In genomic region chr4:135256111-135256510, GRCh38 we compare ENCODE assay signal across 30 cellular contexts.
DNase-seq lines count a peak whose midpoint lies in the region; ATAC-seq and TF ChIP-seq lines count a peak whose summit lies in the region.
"Had no signal": no experiment of that assay in that cellular context is flagged by ENCODE, and none has a peak within 500 bp of the region (broad histone marks: within the 10 kb centered on the region; RNA-seq: fewer than 3 reads in every experiment).

No MANE protein-coding gene starts in this region.

- no peak overlapping the region for H4K91ac ChIP-seq in neuronal stem cell (ENCODE audit: low read depth, low read length, poor library complexity)

- H4K20me1 ChIP-seq in GM23338 (replicated peaks; ENCODE audit: insufficient read depth) (no peaks in the 10 kb centered on the region), fibroblast of lung (ENCODE audit: control insufficient read depth, extremely low read depth, insufficient read depth, low read length) (no peaks in the 10 kb centered on the region)
- H4K20me1 ChIP-seq: BLaER1 treated with 17β-estradiol and CSF1 and Interleukin-3, amounts not matched to agents 10 nM and 100 nM had no signal

- H2BK120ac ChIP-seq in neuronal stem cell (ENCODE audit: low read depth, low read length) = no peak overlapping the region

- H3K14ac ChIP-seq in neuronal stem cell (ENCODE audit: low read length) = no peak overlapping the region

- H3K9ac ChIP-seq in fibroblast of lung (ENCODE audit: insufficient read depth, low read length) (no peak overlapping the region), neuronal stem cell (ENCODE audit: low read depth, low read length, poor library complexity) (no peak overlapping the region)
- H3K9ac ChIP-seq: BLaER1 treated with 17β-estradiol and CSF1 and Interleukin-3, amounts not matched to agents 10 nM and 100 nM had no signal

- no peaks in the 10 kb centered on the region for H3K9me3 Mint-ChIP-seq in GM23338
- peaks cover 0 to 5% of the 10 kb centered on the region in 2 donors for H3K9me3 Mint-ChIP-seq in activated naive CD4-positive, alpha-beta T cell treated with anti-CD3 and anti-CD28 coated beads, Interleukin-2, amount 50 U/mL, for 72 hours
- H3K9me3 Mint-ChIP-seq: nephron; stimulated activated memory B cell treated with anti-CD40 and anti-IgM and Interleukin-4, amounts not matched to agents 10 μg/mL and 1 μg/mL and 100 μg/mL, for 72 hours had no signal

- no peak overlapping the region for H2AK5ac ChIP-seq in neuronal stem cell (ENCODE audit: low read depth, low read length)

- no peak overlapping the region for H3K4me2 ChIP-seq in GM23338
- no peak overlapping the region for H3K4me2 ChIP-seq in fibroblast of lung (ENCODE audit: extremely low read depth, insufficient read depth, low read length)
- H3K4me2 ChIP-seq in neuronal stem cell (ENCODE audit: insufficient read depth, low read length, poor library complexity, severe bottlenecking) = no peak overlapping the region
- H3K4me2 ChIP-seq: BLaER1 treated with 17β-estradiol and CSF1 and Interleukin-3, amounts not matched to agents 10 nM and 100 nM had no signal

- no peak overlapping the region for H2BK12ac ChIP-seq in neuronal stem cell (ENCODE audit: low read length)

- H3K36me3 ChIP-seq in GM23338 (ENCODE audit: insufficient read depth) = no peaks in the 10 kb centered on the region
- H3K36me3 ChIP-seq in fibroblast of lung (ENCODE audit: control insufficient read depth, insufficient read depth, low read length) = no peaks in the 10 kb centered on the region
- H3K36me3 ChIP-seq in neuronal stem cell (replicated peaks in 1 of 2; ENCODE audit: control insufficient read depth in 2 of 2, insufficient read depth in 2 of 2, low read length in 2 of 2) = no peaks in the 10 kb centered on the region
- H3K36me3 ChIP-seq: BLaER1 treated with 17β-estradiol and CSF1 and Interleukin-3, amounts not matched to agents 10 nM and 100 nM; gastroesophageal sphincter; prostate gland; vagina had no signal

- no peaks in the 10 kb centered on the region for H3K27me3 Mint-ChIP-seq in GM23338 (ENCODE audit: insufficient read depth, low read depth, poor library complexity)
- H3K27me3 Mint-ChIP-seq: activated CD8-positive, alpha-beta T cell treated with anti-CD3 and anti-CD28 coated beads for 36 hours; stimulated activated memory B cell treated with anti-CD40 and anti-IgM and Interleukin-4, amounts not matched to agents 10 μg/mL and 1 μg/mL and 100 μg/mL, for 72 hours; T-cell had no signal

- no peaks in the 10 kb centered on the region for H3K36me3 Mint-ChIP-seq in GM23338 (ENCODE audit: low read depth)
- H3K36me3 Mint-ChIP-seq in activated naive CD4-positive, alpha-beta T cell treated with anti-CD3 and anti-CD28 coated beads, Interleukin-2, amount 50 U/mL, for 72 hours = no peaks in the 10 kb centered on the region
- H3K36me3 Mint-ChIP-seq: stimulated activated memory B cell treated with anti-CD40 and anti-IgM and Interleukin-4, amounts not matched to agents 10 μg/mL and 1 μg/mL and 100 μg/mL, for 72 hours; T-cell had no signal

- no peaks in the 10 kb centered on the region for H3F3A ChIP-seq in GM23338 (replicated peaks; ENCODE audit: low read depth)

- H3K4me1 Mint-ChIP-seq in GM23338 = no peaks in the 10 kb centered on the region
- H3K4me1 Mint-ChIP-seq: nephron; stimulated activated memory B cell treated with anti-CD40 and anti-IgM and Interleukin-4, amounts not matched to agents 10 μg/mL and 1 μg/mL and 100 μg/mL, for 72 hours; T-cell had no signal

- no peak overlapping the region for H4K8ac ChIP-seq in neuronal stem cell (ENCODE audit: low read depth, low read length)

- H3K4me1 ChIP-seq in GM23338 (ENCODE audit: insufficient read depth) = no peaks in the 10 kb centered on the region
- peaks cover 3% of the 10 kb centered on the region for H3K4me1 ChIP-seq in fibroblast of lung (ENCODE audit: control insufficient read depth, extremely low read depth, insufficient read depth, low read length)
- peaks cover 0 to 1% of the 10 kb centered on the region in 2 donors for H3K4me1 ChIP-seq in neuronal stem cell (ENCODE audit: control insufficient read depth in 2 of 2, insufficient read depth in 1 of 2, low read depth in 1 of 2, low read length in 2 of 2)
- H3K4me1 ChIP-seq: BLaER1 treated with 17β-estradiol and CSF1 and Interleukin-3, amounts not matched to agents 10 nM and 100 nM; gastroesophageal sphincter; prostate gland; testis; vagina had no signal

- no peaks in the 10 kb centered on the region for H3K9me2 ChIP-seq in GM23338 (ENCODE audit: insufficient read depth)

- no peak overlapping the region for H3K18ac ChIP-seq in neuronal stem cell (ENCODE audit: low read length)

- H3K79me2 ChIP-seq in GM23338 (replicated peaks; ENCODE audit: insufficient read depth) (no peaks in the 10 kb centered on the region), fibroblast of lung (ENCODE audit: control insufficient read depth, insufficient read depth, low read length) (no peaks in the 10 kb centered on the region)

- H2BK15ac ChIP-seq in neuronal stem cell (ENCODE audit: low read length) = no peak overlapping the region

- H3K4ac ChIP-seq in neuronal stem cell (ENCODE audit: low read length) = no peak overlapping the region

- ATAC-seq in GM23338 (no peak), SK-N-SH treated with all-trans-retinoic acid at 6 μM for 48 hours (peak; percentile 71), left ventricle myocardium superior (no peak), GM18870 (IDR thresholded peaks at IDR 0.05; ENCODE audit: unreplicated experiment) (no peak)
- ATAC-seq in activated naive CD4-positive, alpha-beta T cell treated with anti-CD3 and anti-CD28 coated beads, Interleukin-2, amount 50 U/mL, for 72 hours = no peak
- ATAC-seq: activated CD8-positive, alpha-beta T cell treated with anti-CD3 and anti-CD28 coated beads for 36 hours; gastroesophageal sphincter; left colon; T-cell had no signal

- H3K4me3 Mint-ChIP-seq in GM23338 = no peak overlapping the region
- H3K4me3 Mint-ChIP-seq: activated CD8-positive, alpha-beta T cell treated with anti-CD3 and anti-CD28 coated beads for 36 hours; nephron; stimulated activated memory B cell treated with anti-CD40 and anti-IgM and Interleukin-4, amounts not matched to agents 10 μg/mL and 1 μg/mL and 100 μg/mL, for 72 hours; T-cell had no signal

- no peaks in the 10 kb centered on the region for H3K79me1 ChIP-seq in neuronal stem cell (ENCODE audit: low read depth, low read length)

- H3K27me3 ChIP-seq in GM23338 (ENCODE audit: insufficient read depth) = no peaks in the 10 kb centered on the region
- no peaks in the 10 kb centered on the region for H3K27me3 ChIP-seq in fibroblast of lung (ENCODE audit: control insufficient read depth, insufficient read depth, low read length)
- H3K27me3 ChIP-seq in neuronal stem cell (ENCODE audit: control insufficient read depth in 3 of 3, insufficient read depth in 3 of 3, low read depth in 1 of 3, low read length in 3 of 3) = no peaks in the 10 kb centered on the region
- H3K27me3 ChIP-seq: BLaER1 treated with 17β-estradiol and CSF1 and Interleukin-3, amounts not matched to agents 10 nM and 100 nM; gastroesophageal sphincter; testis; vagina had no signal

- H2BK5ac ChIP-seq in neuronal stem cell (ENCODE audit: low read length) = no peak overlapping the region

- intact Hi-C loops in left ventricle myocardium superior (cut with micrococcal nuclease) = no loop called here

- H3K27ac Mint-ChIP-seq in GM23338 = peak overlapping the region; percentile 24; the same call in 1 of the 2 replicates
- no peak overlapping the region for H3K27ac Mint-ChIP-seq in activated naive CD4-positive, alpha-beta T cell treated with anti-CD3 and anti-CD28 coated beads, Interleukin-2, amount 50 U/mL, for 72 hours
- H3K27ac Mint-ChIP-seq: activated CD8-positive, alpha-beta T cell treated with anti-CD3 and anti-CD28 coated beads for 36 hours; nephron; stimulated activated memory B cell treated with anti-CD40 and anti-IgM and Interleukin-4, amounts not matched to agents 10 μg/mL and 1 μg/mL and 100 μg/mL, for 72 hours; T-cell had no signal

- H3K4me3 ChIP-seq in GM23338 = no peak overlapping the region
- no peak overlapping the region for H3K4me3 ChIP-seq in fibroblast of lung (replicated peaks in 1 of 4; ENCODE audit: control extremely low read depth in 1 of 4, insufficient read depth in 1 of 4, low read depth in 3 of 4, low read length in 4 of 4)
- H3K4me3 ChIP-seq in neuronal stem cell (ENCODE audit: low read length in 2 of 2) = no peak overlapping the region
- H3K4me3 ChIP-seq: BLaER1 treated with 17β-estradiol and CSF1 and Interleukin-3, amounts not matched to agents 10 nM and 100 nM; gastroesophageal sphincter; prostate gland; skin epidermis; testis; vagina had no signal

- TF ChIP-seq CTCF in GM23338 (conservative IDR thresholded peaks at IDR 0.05; ENCODE audit: low read depth in 2 of 2) (no peak), fibroblast of lung (conservative IDR thresholded peaks at IDR 0.05 in 1 of 2, IDR thresholded peaks at IDR 0.05 in 1 of 2; ENCODE audit: low read depth in 1 of 2, low read length in 2 of 2) (no peak)

- H3K9me3 ChIP-seq in fibroblast of lung (ENCODE audit: control insufficient read depth, insufficient read depth, low read depth, low read length) (no peaks in the 10 kb centered on the region), neuronal stem cell (replicated peaks in 1 of 2; ENCODE audit: control insufficient read depth in 2 of 2, insufficient read depth in 1 of 2, low read depth in 1 of 2, low read length in 2 of 2) (no peaks in the 10 kb centered on the region)
- H3K9me3 ChIP-seq: BLaER1 treated with 17β-estradiol and CSF1 and Interleukin-3, amounts not matched to agents 10 nM and 100 nM; gastroesophageal sphincter; prostate gland; testis; vagina had no signal

- peak overlapping the region; percentile 53; the same call in 1 of the 2 replicates for H2AFZ ChIP-seq in GM23338
- H2AFZ ChIP-seq in fibroblast of lung (ENCODE audit: low read length) = peak overlapping the region; percentile 55
- peak overlapping the region; percentile 20 for H2AFZ ChIP-seq in neuronal stem cell (ENCODE audit: low read length)

- no peak for DNase-seq in GM23338 (ENCODE audit: low spot score)
- peak in 1 of 2 donors; percentile 75 for DNase-seq in fibroblast of lung (ENCODE audit: low read depth in 2 of 2)
- no peak for DNase-seq in neuronal stem cell (ENCODE audit: low spot score)
- no peak for DNase-seq in left ventricle myocardium superior
- DNase-seq in activated naive CD4-positive, alpha-beta T cell treated with anti-CD3 and anti-CD28 coated beads, Interleukin-2, amount 50 U/mL, for 72 hours (ENCODE audit: low spot score in 2 of 2) = no peak
- DNase-seq in medulla oblongata (ENCODE audit: extremely low spot score) = no peak
- DNase-seq: activated CD4-positive, CD25-positive, alpha-beta regulatory T cell treated with anti-CD3 and anti-CD28 coated beads, Interleukin-2, amount 50 U/mL, for 72 hours; activated CD8-positive, alpha-beta T cell treated with anti-CD3 and anti-CD28 coated beads for 36 hours; activated gamma-delta T cell; activated T-cell treated with anti-CD3 and anti-CD28 coated beads for 4 hours; central memory CD4-positive, alpha-beta T cell; effector CD4-positive, alpha-beta T cell; erythroblast; left colon; NCI-H1105; NCI-H2029 treated with DMSO at 0.1 percent for 48 hours; OCI-M1; SHP77 treated with DMSO at 0.1 percent for 48 hours; stimulated activated CD4-positive, alpha-beta T cell treated with anti-CD3 and anti-CD28 coated beads, Interleukin-2, amount 100 ng/mL, for 24 hours; T-cell; testis had no signal

- H3K27ac ChIP-seq in GM23338 (ENCODE audit: low read depth) = no peak overlapping the region
- no peak overlapping the region for H3K27ac ChIP-seq in fibroblast of lung (ENCODE audit: insufficient read depth, low read length)
- no peak overlapping the region for H3K27ac ChIP-seq in neuronal stem cell (replicated peaks; ENCODE audit: low read length)
- H3K27ac ChIP-seq: BLaER1 treated with 17β-estradiol and CSF1 and Interleukin-3, amounts not matched to agents 10 nM and 100 nM; gastroesophageal sphincter; prostate gland; skin epidermis; testis; vagina had no signal

- no peak overlapping the region for H3K23ac ChIP-seq in neuronal stem cell (ENCODE audit: low read depth, low read length, poor library complexity)
